Comparison of ENCODE assay signal across 21 cellular contexts in the genomic region with DNA sequence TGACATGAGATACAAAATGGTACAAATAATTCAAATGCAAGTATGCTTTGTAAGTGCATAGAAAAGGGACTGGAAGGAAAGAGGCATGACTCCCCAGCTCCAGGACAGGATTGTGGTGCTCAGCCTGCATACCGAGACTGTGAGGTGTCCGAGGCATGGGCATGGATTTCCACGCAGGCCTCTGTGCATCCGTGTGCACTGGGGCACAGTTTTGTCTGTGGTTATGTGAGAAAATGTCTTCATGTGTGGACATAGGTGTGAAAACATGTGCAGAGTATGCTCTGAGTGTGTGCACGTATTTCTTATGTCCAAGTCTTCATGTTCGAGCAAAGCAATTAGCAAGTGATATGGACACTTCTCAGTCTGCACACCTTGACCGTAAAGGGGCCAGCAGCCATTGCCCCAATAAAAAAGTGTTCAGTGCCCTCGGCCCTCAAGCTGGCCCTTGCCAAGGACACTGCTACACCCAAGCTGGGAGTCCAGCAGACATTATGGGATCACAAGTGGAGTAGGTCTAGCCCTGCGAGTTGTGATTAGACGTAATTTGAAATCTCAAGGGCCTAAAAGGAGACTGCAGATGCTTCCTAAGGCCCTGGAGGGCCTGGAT.
DNase-seq lines count a peak whose midpoint lies in the region; ATAC-seq and TF ChIP-seq lines count a peak whose summit lies in the region.
"Had no signal": no experiment of that assay in that cellular context is flagged by ENCODE, and none has a peak within 500 bp of the region (broad histone marks: within the 10 kb centered on the region; RNA-seq: fewer than 3 reads in every experiment).

No MANE protein-coding gene starts in this region.

- H3K14ac ChIP-seq in H9 (ENCODE audit: insufficient read depth, low read length): no peak overlapping the region

- no peak overlapping the region for H2BK5ac ChIP-seq in H9 (ENCODE audit: insufficient read length, low read length)

- H3K4me1 ChIP-seq in H9 (ENCODE audit: insufficient read depth, low read length) (no peaks in the 10 kb centered on the region), esophagus muscularis mucosa (no peaks in the 10 kb centered on the region), SJCRH30 (no peaks in the 10 kb centered on the region)
- H3K4me1 ChIP-seq: BLaER1 treated with 17β-estradiol and CSF1 and Interleukin-3, amounts not matched to agents 10 nM and 100 nM had no signal

- no peaks in the 10 kb centered on the region for H3K27me3 Mint-ChIP-seq in H9 (ENCODE audit: low read depth)

- H3K4me3 Mint-ChIP-seq in H9: no peak overlapping the region
- H3K4me3 Mint-ChIP-seq: CD8-positive, alpha-beta T cell had no signal

- TF ChIP-seq POLR2A in esophagus muscularis mucosa (IDR thresholded peaks at IDR 0.05; ENCODE audit: low read depth): no peak

- no peaks in the 10 kb centered on the region for H4K20me1 ChIP-seq in H9 (ENCODE audit: control insufficient read depth, insufficient read depth, insufficient read length)
- H4K20me1 ChIP-seq: BLaER1 treated with 17β-estradiol and CSF1 and Interleukin-3, amounts not matched to agents 10 nM and 100 nM had no signal

- H4K5ac ChIP-seq in H9 (ENCODE audit: insufficient read length, low read depth, low read length): no peak overlapping the region

- TF ChIP-seq EP300 in esophagus muscularis mucosa (IDR thresholded peaks at IDR 0.05): no peak

- TF ChIP-seq CTCF in H9 (conservative IDR thresholded peaks at IDR 0.05) (no peak), esophagus muscularis mucosa (IDR thresholded peaks at IDR 0.05) (no peak)

- H4K8ac ChIP-seq in H9 (replicated peaks; ENCODE audit: insufficient read length, low read depth, low read length): no peak overlapping the region

- H3K27ac Mint-ChIP-seq in H9: no peak overlapping the region
- H3K27ac Mint-ChIP-seq: CD8-positive, alpha-beta T cell had no signal

- H3K23me2 ChIP-seq in H9 (ENCODE audit: insufficient read length, low read depth, low read length, poor library complexity, severe bottlenecking): no peaks in the 10 kb centered on the region

- no CpG with 5 or more reads among the region's 10 CpGs for WGBS in H9 (ENCODE audit: extremely low coverage, insufficient read length, low lambda C conversion rate)
- WGBS in esophagus muscularis mucosa: 80% methylated on average over 7 of the region's 10 CpGs

- H2BK20ac ChIP-seq in H9 (ENCODE audit: low read depth, low read length, poor library complexity, severe bottlenecking): no peak overlapping the region

- H3K4me3 ChIP-seq in esophagus muscularis mucosa (no peak overlapping the region), SJCRH30 (no peak overlapping the region)
- H3K4me3 ChIP-seq: BLaER1 treated with 17β-estradiol and CSF1 and Interleukin-3, amounts not matched to agents 10 nM and 100 nM had no signal

- H3T11ph ChIP-seq in H9 (ENCODE audit: low read length): no peak overlapping the region

- no peak overlapping the region for H2AFZ ChIP-seq in H9 (ENCODE audit: low read length)

- no peak overlapping the region for H2BK12ac ChIP-seq in H9 (ENCODE audit: insufficient read length, low read depth, low read length)

- H2AK5ac ChIP-seq in H9 (ENCODE audit: insufficient read length, low read length): no peak overlapping the region

- no peaks in the 10 kb centered on the region for H3K79me1 ChIP-seq in H9 (ENCODE audit: insufficient read depth, low read depth, low read length, poor library complexity, severe bottlenecking)

- H3K27ac ChIP-seq in H9 (ENCODE audit: insufficient read length, low read depth, low read length) (no peak overlapping the region), esophagus muscularis mucosa (replicated peaks in 1 of 4) (no peak overlapping the region), SJCRH30 (no peak overlapping the region)
- H3K27ac ChIP-seq: BLaER1 treated with 17β-estradiol and CSF1 and Interleukin-3, amounts not matched to agents 10 nM and 100 nM; KMS-11 had no signal

- DNase-seq in H9 (peak; percentile 8), RPMI7951 (ENCODE audit: low read depth) (peak; percentile 46), esophagus muscularis mucosa (ENCODE audit: extremely low spot score) (peak; percentile 80), posterior vena cava (ENCODE audit: low spot score) (peak; percentile 25), amniotic stem cell (lab: John Stamatoyannopoulos, UW) (no peak), SJCRH30 (no peak), NCI-H446 treated with DMSO at 0.1 percent for 48 hours (lab: John Stamatoyannopoulos, UW) (no peak)
- DNase-seq: Calu3, GF-D8, GOT3, NCI-H1417, NCI-H187, NCI-H2107, NCI-H510A treated with DMSO at 0.1 percent for 48 hours, NCI-H82, RPMI8226, SHP77 treated with DMSO at 0.1 percent for 48 hours had no signal

- intact Hi-C loops in esophagus muscularis mucosa (cut with DNase I) (no loop called here), posterior vena cava (cut with DNase I) (loop anchor here in 1 of 2 donors (10.0 kb wide), 1 partner anchor 1892 kb away; no protein-coding TSS in a partner anchor)

- no peak overlapping the region for H3K4ac ChIP-seq in H9 (ENCODE audit: low read depth, low read length)

- H3K27me3 ChIP-seq in H9 (ENCODE audit: insufficient read depth, low read length): no peaks in the 10 kb centered on the region
- no peaks in the 10 kb centered on the region for H3K27me3 ChIP-seq in esophagus muscularis mucosa
- peaks cover 6% of the 10 kb centered on the region for H3K27me3 ChIP-seq in SJCRH30
- H3K27me3 ChIP-seq: BLaER1 treated with 17β-estradiol and CSF1 and Interleukin-3, amounts not matched to agents 10 nM and 100 nM had no signal

- peaks cover 5% of the 10 kb centered on the region in 2 experiments; a peak in 4 of 5 replicates for H3K9me3 Mint-ChIP-seq in H9
- H3K9me3 Mint-ChIP-seq: CD8-positive, alpha-beta T cell had no signal

- H3K56ac ChIP-seq in H9 (ENCODE audit: insufficient read length, low read depth, low read length): no peak overlapping the region

- H3K4me1 Mint-ChIP-seq in H9: peaks cover 3 to 10% of the 10 kb centered on the region in 2 experiments; a peak in 3 of 4 replicates

- no peaks in the 10 kb centered on the region for H3K36me3 ChIP-seq in esophagus muscularis mucosa
- H3K36me3 ChIP-seq in SJCRH30: no peaks in the 10 kb centered on the region
- H3K36me3 ChIP-seq: BLaER1 treated with 17β-estradiol and CSF1 and Interleukin-3, amounts not matched to agents 10 nM and 100 nM had no signal

- no peak overlapping the region for H3K4me2 ChIP-seq in H9 (ENCODE audit: insufficient read depth, insufficient read length, low read length)
- H3K4me2 ChIP-seq: BLaER1 treated with 17β-estradiol and CSF1 and Interleukin-3, amounts not matched to agents 10 nM and 100 nM; KMS-11 had no signal

- ATAC-seq in GM21717 (IDR thresholded peaks at IDR 0.05; ENCODE audit: unreplicated experiment): no peak
- ATAC-seq: CD8-positive, alpha-beta T cell had no signal

- no peak overlapping the region for H2BK15ac ChIP-seq in H9 (ENCODE audit: low read depth, low read length)

- H3K23ac ChIP-seq in H9 (ENCODE audit: insufficient read length, low read depth, low read length): no peak overlapping the region

- no peaks in the 10 kb centered on the region for H3K9me3 ChIP-seq in H9 (ENCODE audit: control insufficient read depth, low read depth, low read length)
- no peaks in the 10 kb centered on the region for H3K9me3 ChIP-seq in esophagus muscularis mucosa
- no peaks in the 10 kb centered on the region for H3K9me3 ChIP-seq in SJCRH30 (replicated peaks)
- H3K9me3 ChIP-seq: BLaER1 treated with 17β-estradiol and CSF1 and Interleukin-3, amounts not matched to agents 10 nM and 100 nM had no signal

- H3K18ac ChIP-seq in H9 (ENCODE audit: insufficient read length, low read depth, low read length): no peak overlapping the region

- H3K36me3 Mint-ChIP-seq in H9 (ENCODE audit: insufficient read depth in 1 of 3, low read depth in 3 of 3): peaks cover 0 to 4% (median 0%) of the 10 kb centered on the region in 3 experiments; a peak in 2 of 7 replicates
- H3K36me3 Mint-ChIP-seq: CD8-positive, alpha-beta T cell had no signal

- H3K9ac ChIP-seq in H9 (ENCODE audit: extremely low read depth, insufficient read length, low read length): no peak overlapping the region
- H3K9ac ChIP-seq: BLaER1 treated with 17β-estradiol and CSF1 and Interleukin-3, amounts not matched to agents 10 nM and 100 nM; KMS-11 had no signal

- no peak overlapping the region for H4K91ac ChIP-seq in H9 (ENCODE audit: insufficient read length, low read depth, low read length)

- no peaks in the 10 kb centered on the region for H3K79me2 ChIP-seq in H9 (ENCODE audit: insufficient read depth, low read length)

- no peak overlapping the region for H2BK120ac ChIP-seq in H9 (ENCODE audit: low read depth, low read length, poor library complexity, severe bottlenecking)

Comparison
In these comparisons a context has a peak if more than half of its experiments do, and no peak if none do; other contexts are left out.
1. DNase-seq: peak in H9 (single experiment), RPMI7951 (single experiment), esophagus muscularis mucosa (single experiment) and posterior vena cava (single experiment); none in amniotic stem cell (single experiment), SJCRH30 (0 of 2) and NCI-H446 treated with DMSO at 0.1 percent for 48 hours (single experiment).